Comparison of ENCODE assay signal across 17 cellular contexts in genomic region chr4:925171-925570, GRCh38. TPM values are rescaled to one million over a fixed set of nuclear protein-coding genes. Genes with fewer than 3 reads are reported as not detected.
DNase-seq lines count a peak whose midpoint lies in the region; ATAC-seq lines count a peak whose summit lies in the region.
"Had no signal": no experiment of that assay in that cellular context is flagged by ENCODE, and none has a peak within 500 bp of the region (broad histone marks: within the 10 kb centered on the region; RNA-seq: fewer than 3 reads in every experiment).

No MANE protein-coding gene starts in this region.

- ATAC-seq in Right ventricle myocardium superior (ENCODE audit: poor library complexity) (no peak), left ventricle myocardium superior (no peak), aorta (ENCODE audit: low FRiP score) (peak; percentile 45), HG03432 (IDR thresholded peaks at IDR 0.05; ENCODE audit: unreplicated experiment) (no peak)
- ATAC-seq in activated CD8-positive, alpha-beta memory T cell treated with anti-CD3 and anti-CD28 coated beads, Interleukin-2, amount 10 ng/mL, durations not matched to agents 7 days and 5 days, result no peak

- H3K4me1 Mint-ChIP-seq in activated CD8-positive, alpha-beta memory T cell treated with anti-CD3 and anti-CD28 coated beads, Interleukin-2, amount 10 ng/mL, durations not matched to agents 7 days and 5 days, result peaks cover 56% of the 10 kb centered on the region

- no peaks in the 10 kb centered on the region for H3K27me3 Mint-ChIP-seq in activated CD8-positive, alpha-beta memory T cell treated with anti-CD3 and anti-CD28 coated beads, Interleukin-2, amount 10 ng/mL, durations not matched to agents 7 days and 5 days
- H3K27me3 Mint-ChIP-seq: progenitor cell of endocrine pancreas had no signal

- CTCF ChIA-PET in activated CD8-positive, alpha-beta memory T cell treated with anti-CD3 and anti-CD28 coated beads, Interleukin-2, amount 10 ng/mL, durations not matched to agents 7 days and 5 days (lab: Charles Lee), result no interaction called here

- H3K36me3 Mint-ChIP-seq in activated CD8-positive, alpha-beta memory T cell treated with anti-CD3 and anti-CD28 coated beads, Interleukin-2, amount 10 ng/mL, durations not matched to agents 7 days and 5 days, result peaks cover 20% of the 10 kb centered on the region

- H3K9me3 Mint-ChIP-seq in activated CD8-positive, alpha-beta memory T cell treated with anti-CD3 and anti-CD28 coated beads, Interleukin-2, amount 10 ng/mL, durations not matched to agents 7 days and 5 days (ENCODE audit: low read depth), result peaks cover 1% of the 10 kb centered on the region
- H3K9me3 Mint-ChIP-seq: activated T-cell treated with anti-CD3 and anti-CD28 coated beads, Interleukin-2, amount 50 U/mL, for 4 hours; HFFc6 had no signal

- intact Hi-C loops in Right ventricle myocardium superior (cut with DNase I), result no loop called here
- intact Hi-C loops in left ventricle myocardium superior (cut with micrococcal nuclease), result no loop called here
- intact Hi-C loops in aorta (cut with DNase I), result no loop called here

- no peak overlapping the region for H3K27ac ChIP-seq in aorta (ENCODE audit: low read depth in 1 of 2, low read length in 2 of 2)
- H3K27ac ChIP-seq: dorsolateral prefrontal cortex had no signal

- H3K4me3 Mint-ChIP-seq in activated CD8-positive, alpha-beta memory T cell treated with anti-CD3 and anti-CD28 coated beads, Interleukin-2, amount 10 ng/mL, durations not matched to agents 7 days and 5 days, result no peak overlapping the region
- H3K4me3 Mint-ChIP-seq: activated T-cell treated with anti-CD3 and anti-CD28 coated beads, Interleukin-2, amount 50 U/mL, for 4 hours; HFFc6 had no signal

- H3K27me3 ChIP-seq in adipocyte (replicated peaks; ENCODE audit: control insufficient read depth, insufficient read depth, low read length) (no peaks in the 10 kb centered on the region), aorta (ENCODE audit: control insufficient read depth in 1 of 2, insufficient read depth in 2 of 2, low read length in 1 of 2) (no peaks in the 10 kb centered on the region), MG63 (no peaks in the 10 kb centered on the region)
- H3K27me3 ChIP-seq: dorsolateral prefrontal cortex, heart right ventricle had no signal

- WGBS in aorta, 2 donors, result 42 to 57% methylated on average over 9 of the region's 9 CpGs

- H3K4me1 ChIP-seq in adipocyte (ENCODE audit: control insufficient read depth, insufficient read depth, low read length) (peaks cover 28% of the 10 kb centered on the region), aorta (ENCODE audit: control insufficient read depth in 1 of 2, insufficient read depth in 2 of 2, low read length in 2 of 2) (no peaks in the 10 kb centered on the region)

- H3K27ac Mint-ChIP-seq in activated CD8-positive, alpha-beta memory T cell treated with anti-CD3 and anti-CD28 coated beads, Interleukin-2, amount 10 ng/mL, durations not matched to agents 7 days and 5 days, result no peak overlapping the region
- H3K27ac Mint-ChIP-seq: progenitor cell of endocrine pancreas had no signal

- peak overlapping the region; percentile 15 for H3K9ac ChIP-seq in adipocyte (ENCODE audit: low read length)

- no peaks in the 10 kb centered on the region for H3K36me3 ChIP-seq in adipocyte (ENCODE audit: control insufficient read depth, insufficient read depth, low read length, severe bottlenecking)
- no peaks in the 10 kb centered on the region for H3K36me3 ChIP-seq in aorta (ENCODE audit: control insufficient read depth in 1 of 2, insufficient read depth in 2 of 2, low read length in 1 of 2)
- no peaks in the 10 kb centered on the region for H3K36me3 ChIP-seq in MG63

- DNase-seq in Right ventricle myocardium superior, result peak; percentile 26
- no peak for DNase-seq in left ventricle myocardium superior
- DNase-seq in adipocyte (ENCODE audit: low read depth), result no peak
- DNase-seq in mesenteric fat pad (ENCODE audit: low spot score), result peak; percentile 57
- DNase-seq in aorta, result peak; percentile 37 to 73
- no peak for DNase-seq in MG63
- no peak for DNase-seq in activated CD8-positive, alpha-beta memory T cell treated with anti-CD3 and anti-CD28 coated beads, Interleukin-2, amount 10 ng/mL, durations not matched to agents 7 days and 5 days
- DNase-seq: activated T-cell treated with anti-CD3 and anti-CD28 coated beads, Interleukin-2, amount 50 U/mL, for 4 hours; DMS 273 treated with DMSO at 0.1 percent for 48 hours; heart right ventricle; HFFc6; KG1; NCI-H1092 treated with DMSO at 0.1 percent for 48 hours; NCI-H2171 treated with DMSO at 0.1 percent for 48 hours had no signal

- H3K4me3 ChIP-seq in adipocyte (ENCODE audit: low read length) (no peak overlapping the region), aorta (ENCODE audit: low read length in 2 of 2) (no peak overlapping the region), MG63 (no peak overlapping the region)
- H3K4me3 ChIP-seq: dorsolateral prefrontal cortex, heart right ventricle had no signal

- H3K9me3 ChIP-seq in adipocyte (ENCODE audit: control insufficient read depth, low read length) (no peaks in the 10 kb centered on the region), aorta (ENCODE audit: control insufficient read depth, low read length) (no peaks in the 10 kb centered on the region), MG63 (no peaks in the 10 kb centered on the region)
- H3K9me3 ChIP-seq: heart right ventricle had no signal

RNA-seq across cellular contexts. Expression of gene GAK, which starts 6.9 kb away (rescaled TPM):
- total RNA-seq in Right ventricle myocardium superior (27.9 TPM), left ventricle myocardium superior (29.7 TPM), mesenteric fat pad (91.3 TPM), aorta (10 to 100 TPM; 90.8 to 98.0 TPM)
- 100 to 1,000 TPM in 1 of 2 donors, 10 to 100 TPM in 1; 52.0 to 300 TPM for polyA plus RNA-seq in aorta
- 57.1 and 67.9 TPM in 2 replicates for total RNA-seq in MG63 (2014; rRNA removed; shearing (Covaris generic); ENCODE audit: low replicate concordance)
- 100 to 1,000 TPM; 152 to 176 TPM for total RNA-seq in activated CD8-positive, alpha-beta memory T cell treated with anti-CD3 and anti-CD28 coated beads, Interleukin-2, amount 10 ng/mL, durations not matched to agents 7 days and 5 days

RNA-seq across cellular contexts. Expression of gene TMEM175, which starts 7.1 kb away (rescaled TPM):
- total RNA-seq in Right ventricle myocardium superior, result 14.9 TPM
- total RNA-seq in left ventricle myocardium superior, result 19.8 TPM
- 27.7 TPM for total RNA-seq in mesenteric fat pad
- 10 to 100 TPM; 17.4 to 26.0 TPM for total RNA-seq in aorta
- 10 to 100 TPM; 35.2 to 81.3 TPM for polyA plus RNA-seq in aorta
- 14.1 and 15.0 TPM in 2 replicates for total RNA-seq in MG63 (2014; rRNA removed; shearing (Covaris generic); ENCODE audit: low replicate concordance)
- 10 to 100 TPM; 23.4 to 37.2 TPM for total RNA-seq in activated CD8-positive, alpha-beta memory T cell treated with anti-CD3 and anti-CD28 coated beads, Interleukin-2, amount 10 ng/mL, durations not matched to agents 7 days and 5 days

RNA-seq across cellular contexts. Expression of gene DGKQ, which starts 48.2 kb away (rescaled TPM):
- total RNA-seq in Right ventricle myocardium superior, result 3.3 TPM
- 3.6 TPM for total RNA-seq in left ventricle myocardium superior
- total RNA-seq in mesenteric fat pad, result 10.1 TPM
- total RNA-seq in aorta, result 10 to 100 TPM; 11.2 to 14.2 TPM
- 10 to 100 TPM in 1 of 2 donors, 1 to 10 TPM in 1; 5.4 to 13.4 TPM for polyA plus RNA-seq in aorta
- total RNA-seq in MG63 (2014; rRNA removed; shearing (Covaris generic); ENCODE audit: low replicate concordance), result 6.7 and 7.4 TPM in 2 replicates
- 10 to 100 TPM; 22.9 to 27.6 TPM for total RNA-seq in activated CD8-positive, alpha-beta memory T cell treated with anti-CD3 and anti-CD28 coated beads, Interleukin-2, amount 10 ng/mL, durations not matched to agents 7 days and 5 days

Comparison
In these comparisons a context has a peak if more than half of its experiments do, and no peak if none do; other contexts are left out.
1. DNase-seq: peak in Right ventricle myocardium superior (single experiment), mesenteric fat pad (single experiment) and aorta (2 of 2); none in left ventricle myocardium superior (single experiment), adipocyte (single experiment), MG63 (single experiment) and activated CD8-positive, alpha-beta memory T cell treated with anti-CD3 and anti-CD28 coated beads, Interleukin-2, amount 10 ng/mL, durations not matched to agents 7 days and 5 days (single experiment).